In the genomic region with DNA sequence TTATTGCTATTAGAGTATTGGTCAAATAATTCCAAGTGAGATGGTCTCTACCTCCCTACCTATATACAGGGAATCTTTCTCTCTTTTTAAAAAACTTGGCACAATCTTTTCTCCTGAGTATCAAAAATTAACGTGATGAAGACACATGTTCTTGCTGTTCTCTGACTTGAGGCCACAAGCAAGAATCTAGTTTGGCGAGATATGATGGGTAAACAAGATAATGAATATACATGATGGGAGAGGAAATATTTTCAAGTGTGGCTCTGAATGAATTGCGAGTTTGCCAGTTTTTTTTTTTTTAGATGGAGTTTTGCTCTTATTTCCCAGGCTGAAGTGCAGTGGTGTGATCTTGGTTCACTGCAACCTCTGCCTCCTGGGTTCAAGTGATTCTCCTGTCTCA, we compare ENCODE assay signal across 17 cellular contexts. TPM values are rescaled to one million over a fixed set of nuclear protein-coding genes. Genes with fewer than 3 reads are reported as not detected.
DNase-seq lines count a peak whose midpoint lies in the region; ATAC-seq and TF ChIP-seq lines count a peak whose summit lies in the region.
"Had no signal": no experiment of that assay in that cellular context is flagged by ENCODE, and none has a peak within 500 bp of the region (broad histone marks: within the 10 kb centered on the region; RNA-seq: fewer than 3 reads in every experiment).

No MANE protein-coding gene starts in this region.

- CTCF ChIA-PET in CD4-positive, alpha-beta T cell (lab: Charles Lee), result no interaction called here

- no peaks in the 10 kb centered on the region for H3F3A ChIP-seq in MM.1S (ENCODE audit: insufficient read depth, low read length)

- intact Hi-C loops in CD4-positive, alpha-beta T cell (cut with DNase I, micrococcal nuclease), result no loop called here
- intact Hi-C loops in gastrocnemius medialis (cut with DNase I; ENCODE audit: low total_unique reads) (no loop called here), breast epithelium (cut with DNase I; ENCODE audit: low total_unique reads) (no loop called here)

- ATAC-seq in CD4-positive, alpha-beta T cell (ENCODE audit: poor library complexity), result no peak
- ATAC-seq in activated T-helper 17 cell treated with anti-CD3 and anti-CD28 coated beads, Interleukin-2, amount 50 U/mL, for 72 hours (replicated peaks), result no peak
- ATAC-seq in gastrocnemius medialis, result no peak
- ATAC-seq: GM12878 had no signal

- peaks cover 50% of the 10 kb centered on the region for H3K79me2 ChIP-seq in MM.1S (ENCODE audit: low read length)

- H3K27me3 Mint-ChIP-seq in CD4-positive, alpha-beta T cell, result no peaks in the 10 kb centered on the region
- H3K27me3 Mint-ChIP-seq in activated T-helper 17 cell treated with anti-CD3 and anti-CD28 coated beads, Interleukin-2, amount 50 U/mL, for 72 hours, result no peaks in the 10 kb centered on the region
- H3K27me3 Mint-ChIP-seq: CD4-positive, CD25-positive, alpha-beta regulatory T cell; CD8-positive, alpha-beta memory T cell had no signal

- H3K9ac ChIP-seq in MM.1S (ENCODE audit: low read length), result no peak overlapping the region

- no peak for TF ChIP-seq CTCF in CD4-positive, alpha-beta T cell (IDR thresholded peaks at IDR 0.05)
- no peak for TF ChIP-seq CTCF in LNCaP clone FGC (IDR thresholded peaks at IDR 0.05; ENCODE audit: control insufficient read depth, extremely low read depth, insufficient read depth)
- TF ChIP-seq CTCF in gastrocnemius medialis (IDR thresholded peaks at IDR 0.05 in 4 of 5, conservative IDR thresholded peaks at IDR 0.05 in 1 of 5), result no peak
- TF ChIP-seq CTCF in breast epithelium (IDR thresholded peaks at IDR 0.05), result no peak
- TF ChIP-seq CTCF in MM.1S (IDR thresholded peaks at IDR 0.05; ENCODE audit: low read length), result no peak

- no peak overlapping the region for H3K27ac ChIP-seq in CD4-positive, alpha-beta T cell (ENCODE audit: low read depth, low read length)
- H3K27ac ChIP-seq in gastrocnemius medialis (peak overlapping the region; percentile 3 to 99 (median 67)), breast epithelium (no peak overlapping the region), MM.1S (ENCODE audit: low read length) (no peak overlapping the region)

- H3K4me1 ChIP-seq in gastrocnemius medialis (peaks cover 62 to 77% of the 10 kb centered on the region in 2 donors), breast epithelium (peaks cover 0 to 2% of the 10 kb centered on the region in 2 donors), MM.1S (ENCODE audit: low read length) (no peaks in the 10 kb centered on the region)

- no peaks in the 10 kb centered on the region for H4K20me1 ChIP-seq in MM.1S (ENCODE audit: insufficient read depth, low read length)

- peaks cover 85% of the 10 kb centered on the region for H3K36me3 Mint-ChIP-seq in CD4-positive, alpha-beta T cell (ENCODE audit: low read depth)
- H3K36me3 Mint-ChIP-seq in activated T-helper 17 cell treated with anti-CD3 and anti-CD28 coated beads, Interleukin-2, amount 50 U/mL, for 72 hours (ENCODE audit: low read depth), result peaks cover 55% of the 10 kb centered on the region

- POLR2A ChIA-PET in CD4-positive, alpha-beta T cell (lab: Charles Lee), result interaction anchor here (1.5 kb wide), 1 partner anchor 40 kb away, joined by 6 read pairs; a partner anchor contains a TSS

- in situ Hi-C loops in gastrocnemius medialis (cut with MboI; ENCODE audit: low sequenced_read_pairs in 4 of 4), result no loop called here

- no peak overlapping the region for H3K4me3 Mint-ChIP-seq in CD4-positive, alpha-beta T cell
- H3K4me3 Mint-ChIP-seq in activated T-helper 17 cell treated with anti-CD3 and anti-CD28 coated beads, Interleukin-2, amount 50 U/mL, for 72 hours, result no peak overlapping the region

- H3K4me3 ChIP-seq in LNCaP clone FGC (ENCODE audit: low read depth, low read length), result no peak overlapping the region
- no peak overlapping the region for H3K4me3 ChIP-seq in gastrocnemius medialis
- no peak overlapping the region for H3K4me3 ChIP-seq in breast epithelium
- H3K4me3 ChIP-seq in MM.1S (ENCODE audit: low read length), result no peak overlapping the region
- H3K4me3 ChIP-seq: GM12878 had no signal

- peak overlapping the region; percentile 11 for H3K27ac Mint-ChIP-seq in CD4-positive, alpha-beta T cell
- H3K27ac Mint-ChIP-seq in activated T-helper 17 cell treated with anti-CD3 and anti-CD28 coated beads, Interleukin-2, amount 50 U/mL, for 72 hours, result peak overlapping the region; percentile 42

- no peaks in the 10 kb centered on the region for H3K27me3 ChIP-seq in CD4-positive, alpha-beta T cell (ENCODE audit: control insufficient read depth, insufficient read depth, low read length)
- no peaks in the 10 kb centered on the region for H3K27me3 ChIP-seq in gastrocnemius medialis
- no peaks in the 10 kb centered on the region for H3K27me3 ChIP-seq in breast epithelium
- H3K27me3 ChIP-seq in MM.1S (replicated peaks; ENCODE audit: insufficient read depth, low read length), result no peaks in the 10 kb centered on the region

- H3K4me1 Mint-ChIP-seq in CD4-positive, alpha-beta T cell (ENCODE audit: low read depth), result peaks cover 72% of the 10 kb centered on the region
- H3K4me1 Mint-ChIP-seq in activated T-helper 17 cell treated with anti-CD3 and anti-CD28 coated beads, Interleukin-2, amount 50 U/mL, for 72 hours, result peaks cover 33% of the 10 kb centered on the region

- H2AFZ ChIP-seq in MM.1S (ENCODE audit: low read length), result no peak overlapping the region

- H3K9me2 ChIP-seq in MM.1S (replicated peaks; ENCODE audit: insufficient read depth, low read length), result no peaks in the 10 kb centered on the region

- no peaks in the 10 kb centered on the region for H3K36me3 ChIP-seq in gastrocnemius medialis
- H3K36me3 ChIP-seq in breast epithelium, result no peaks in the 10 kb centered on the region
- H3K36me3 ChIP-seq in MM.1S (replicated peaks; ENCODE audit: insufficient read depth, low read length), result no peaks in the 10 kb centered on the region

- no peak for DNase-seq in CD4-positive, alpha-beta T cell
- DNase-seq in LNCaP clone FGC (ENCODE audit: low read depth), result peak; percentile 86
- DNase-seq in gastrocnemius medialis, result no peak
- no peak for DNase-seq in breast epithelium (ENCODE audit: low spot score in 2 of 2)
- DNase-seq in T1000 (lab: John Stamatoyannopoulos, UW), result no peak
- no peak for DNase-seq in MM.1S
- DNase-seq: C1 segment of cervical spinal cord; CD4-positive, CD25-positive, alpha-beta regulatory T cell; CD8-positive, alpha-beta memory T cell; DMS 273 treated with DMSO at 0.1 percent for 48 hours; DMS79; EL; GDM1; GOT3; HCEC 1CT had no signal

- TF ChIP-seq POLR2A in gastrocnemius medialis (IDR thresholded peaks at IDR 0.05), result no peak
- no peak for TF ChIP-seq POLR2A in breast epithelium (IDR thresholded peaks at IDR 0.05)

- H3K9me3 Mint-ChIP-seq in CD4-positive, alpha-beta T cell, result no peaks in the 10 kb centered on the region
- H3K9me3 Mint-ChIP-seq in activated T-helper 17 cell treated with anti-CD3 and anti-CD28 coated beads, Interleukin-2, amount 50 U/mL, for 72 hours, result no peaks in the 10 kb centered on the region
- H3K9me3 Mint-ChIP-seq: CD4-positive, CD25-positive, alpha-beta regulatory T cell; CD8-positive, alpha-beta memory T cell had no signal

- H3K9me3 ChIP-seq in CD4-positive, alpha-beta T cell (ENCODE audit: control insufficient read depth, low read length), result no peaks in the 10 kb centered on the region
- H3K9me3 ChIP-seq in gastrocnemius medialis (no peaks in the 10 kb centered on the region), breast epithelium (no peaks in the 10 kb centered on the region), MM.1S (replicated peaks; ENCODE audit: insufficient read depth, low read length) (no peaks in the 10 kb centered on the region)

- no peak overlapping the region for H3K4me2 ChIP-seq in MM.1S (ENCODE audit: low read depth, low read length)

RNA-seq across cellular contexts. Expression of a gene that starts 11.6 kb away (rescaled TPM):
- 100 to 1,000 TPM; 111 to 113 TPM for total RNA-seq in CD4-positive, alpha-beta T cell
- total RNA-seq in activated T-helper 17 cell treated with anti-CD3 and anti-CD28 coated beads, Interleukin-2, amount 50 U/mL, for 72 hours, result 10 to 100 TPM; 10.6 to 15.9 TPM
- total RNA-seq in gastrocnemius medialis, result 10 to 100 TPM; 27.1 to 62.7 (median 51.2) TPM
- 10 to 100 TPM; 26.2 to 43.8 (median 37.4) TPM for total RNA-seq in breast epithelium

RNA-seq across cellular contexts. Expression of a gene that starts 39.8 kb away (rescaled TPM):
- total RNA-seq in CD4-positive, alpha-beta T cell, result 1,000 to 10,000 TPM; 2,331 to 2,343 TPM
- total RNA-seq in activated T-helper 17 cell treated with anti-CD3 and anti-CD28 coated beads, Interleukin-2, amount 50 U/mL, for 72 hours, result 1,000 to 10,000 TPM; 2,157 to 2,530 TPM
- 1,000 to 10,000 TPM; 1,370 to 1,628 (median 1,557) TPM for total RNA-seq in gastrocnemius medialis
- 1,000 to 10,000 TPM; 2,644 to 3,809 (median 3,544) TPM for total RNA-seq in breast epithelium

RNA-seq across cellular contexts. Expression of a gene that starts 39.9 kb away (rescaled TPM):
- 1 to 10 TPM; 3.2 to 3.8 TPM for total RNA-seq in CD4-positive, alpha-beta T cell
- 1 to 10 TPM; 5.1 to 6.2 TPM for total RNA-seq in activated T-helper 17 cell treated with anti-CD3 and anti-CD28 coated beads, Interleukin-2, amount 50 U/mL, for 72 hours
- 10 to 100 TPM; 25.1 to 42.1 (median 34.7) TPM for total RNA-seq in gastrocnemius medialis
- total RNA-seq in breast epithelium, result 10 to 100 TPM; 15.7 to 20.3 (median 19.2) TPM

Comparison
In these comparisons a context has a peak if more than half of its experiments do, and no peak if none do; other contexts are left out.
1. H3K27ac ChIP-seq: peak in gastrocnemius medialis (4 of 4); none in CD4-positive, alpha-beta T cell (single experiment), breast epithelium (0 of 2) and MM.1S (single experiment).